8 cellular contexts compared by ENCODE assay signal in genomic region chr10:31034041-31034918, GRCh38. TPM values are rescaled to one million over a fixed set of nuclear protein-coding genes. Genes with fewer than 3 reads are reported as not detected.
DNase-seq lines count a peak whose midpoint lies in the region; ATAC-seq and TF ChIP-seq lines count a peak whose summit lies in the region.

No MANE protein-coding gene starts in this region.

- peak overlapping the region; percentile 37 for H3K27ac ChIP-seq in mammary epithelial cell (ENCODE audit: insufficient read depth, low read depth, low read length)
- H3K27ac ChIP-seq in osteoblast (ENCODE audit: low read depth, low read length): peak overlapping the region; percentile 90

- dilution Hi-C loops in mammary epithelial cell (cut with HindIII; ENCODE audit: low sequenced_read_pairs): no loop called here

- DNase-seq in CD14-positive monocyte (ENCODE audit: low spot score) (no peak), LHCN-M2 (ENCODE audit: low read depth) (peak; percentile 97), mammary epithelial cell (peak; percentile 84), osteoblast (ENCODE audit: insufficient read length, low spot score, missing footprints) (peak; percentile 50), RPMI8226 (no peak), T-cell (no peak)
- no peak for DNase-seq in activated CD8-positive, alpha-beta memory T cell treated with anti-CD3 and anti-CD28 coated beads, Interleukin-2, amount 50 U/mL, for 4 hours

- H3K4me3 Mint-ChIP-seq in CD14-positive monocyte (no peak overlapping the region), T-cell (no peak overlapping the region)

- H3K27ac Mint-ChIP-seq in CD14-positive monocyte (peak overlapping the region in 4 of 7 donors; percentile 33 to 73 (median 58)), T-cell (no peak overlapping the region)

- H3K36me3 ChIP-seq in mammary epithelial cell (ENCODE audit: insufficient read depth, low read length): no peaks in the 10 kb centered on the region
- H3K36me3 ChIP-seq in osteoblast (ENCODE audit: insufficient read depth, low read length): no peaks in the 10 kb centered on the region

- CTCF ChIA-PET in mammary epithelial cell (lab: Charles Lee; ENCODE audit: low non-redundant PET) (no interaction called here), T-cell (lab: Charles Lee) (no interaction called here)

- H3K9me3 ChIP-seq in mammary epithelial cell (replicated peaks; ENCODE audit: insufficient read depth, low read length) (no peaks in the 10 kb centered on the region), osteoblast (ENCODE audit: low read depth, low read length) (no peaks in the 10 kb centered on the region)

- H3K27me3 ChIP-seq in mammary epithelial cell (ENCODE audit: insufficient read depth, low read length) (no peaks in the 10 kb centered on the region), osteoblast (ENCODE audit: insufficient read depth, low read length) (no peaks in the 10 kb centered on the region)

- H3K4me3 ChIP-seq in mammary epithelial cell (replicated peaks in 1 of 3; ENCODE audit: insufficient read depth in 1 of 3, low read depth in 2 of 3, low read length in 3 of 3) (no peak overlapping the region), osteoblast (ENCODE audit: insufficient read depth, low read length) (peak overlapping the region; percentile 1)

- H3K36me3 Mint-ChIP-seq in CD14-positive monocyte (peaks cover 3 to 4% of the 10 kb centered on the region in 2 donors), T-cell (no peaks in the 10 kb centered on the region)

- no peaks in the 10 kb centered on the region for H4K20me1 ChIP-seq in mammary epithelial cell (ENCODE audit: insufficient read depth, low read length)
- H4K20me1 ChIP-seq in osteoblast (ENCODE audit: insufficient read depth, low read length): no peaks in the 10 kb centered on the region

- POLR2A ChIA-PET in T-cell (lab: Charles Lee): interaction anchor here in 1 of 2 donors (0.5 to 0.9 kb wide), 2 partner anchors 36 to 248 kb away, joined by 3 to 4 read pairs; no protein-coding TSS in a partner anchor

- H3K27me3 Mint-ChIP-seq in CD14-positive monocyte (ENCODE audit: low read depth in 3 of 3) (no peaks in the 10 kb centered on the region), T-cell (no peaks in the 10 kb centered on the region)

- ATAC-seq in T-cell (replicated peaks in 1 of 4): no peak
- ATAC-seq in HG03045 (IDR thresholded peaks at IDR 0.05; ENCODE audit: unreplicated experiment): no peak

- H2AFZ ChIP-seq in mammary epithelial cell (ENCODE audit: low read depth, low read length) (peak overlapping the region; percentile 72), osteoblast (ENCODE audit: low read length) (peak overlapping the region; percentile 33)

- peak overlapping the region; percentile 57 for H3K4me2 ChIP-seq in mammary epithelial cell (ENCODE audit: insufficient read depth, low read depth, low read length)
- peak overlapping the region; percentile 50 for H3K4me2 ChIP-seq in osteoblast (ENCODE audit: insufficient read depth, low read length)

- peaks cover 21% of the 10 kb centered on the region for H3K4me1 ChIP-seq in mammary epithelial cell (ENCODE audit: insufficient read depth, low read length)
- H3K4me1 ChIP-seq in osteoblast (ENCODE audit: insufficient read depth, low read length): peaks cover 31% of the 10 kb centered on the region

- WGBS in mammary epithelial cell (ENCODE audit: low coverage, missing lambda C conversion rate): 78% methylated on average over 3 of the region's 3 CpGs

- H3K9ac ChIP-seq in mammary epithelial cell (ENCODE audit: insufficient read depth, low read length): no peak overlapping the region

- H3K9me3 Mint-ChIP-seq in CD14-positive monocyte (peaks cover 0 to 9% (median 6%) of the 10 kb centered on the region in 7 donors), T-cell (no peaks in the 10 kb centered on the region)

- no peaks in the 10 kb centered on the region for H3K79me2 ChIP-seq in mammary epithelial cell (ENCODE audit: insufficient read depth, low read length)
- H3K79me2 ChIP-seq in osteoblast (ENCODE audit: insufficient read depth, low read length): peaks cover 13% of the 10 kb centered on the region

- H3K4me1 Mint-ChIP-seq in CD14-positive monocyte: peaks cover 42% of the 10 kb centered on the region
- H3K4me1 Mint-ChIP-seq in T-cell: peaks cover 14 to 23% (median 19%) of the 10 kb centered on the region in 3 donors

- in situ Hi-C loops in mammary epithelial cell (cut with MboI; ENCODE audit: low sequenced_read_pairs in 2 of 2): no loop called here

- BruUV-seq in mammary epithelial cell (replicated peaks; lab: Mats Ljungman, UMichigan): no TSS peak

- intact Hi-C loops in CD14-positive monocyte (cut with micrococcal nuclease): loop anchor here (5.0 to 10.0 kb wide), 3 partner anchors 37 to 731 kb away; no protein-coding TSS in a partner anchor
- intact Hi-C loops in mammary epithelial cell (cut with micrococcal nuclease): loop anchor here (5.0 kb wide), 2 partner anchors 252 to 458 kb away; no protein-coding TSS in a partner anchor

- TF ChIP-seq CTCF in CD14-positive monocyte (IDR thresholded peaks at IDR 0.05) (no peak), mammary epithelial cell (conservative IDR thresholded peaks at IDR 0.05 in 1 of 2, IDR thresholded peaks at IDR 0.05 in 1 of 2; ENCODE audit: extremely low read depth in 1 of 2, insufficient read depth in 1 of 2, low read depth in 1 of 2, low read length in 2 of 2) (no peak), osteoblast (IDR thresholded peaks at IDR 0.05; ENCODE audit: extremely low read depth, low read depth, low read length) (no peak)

RNA-seq across cellular contexts. Expression of gene ZNF438, which starts 2.6 kb away (rescaled TPM):
- 1 to 10 TPM; 5.4 to 9.3 TPM for polyA plus RNA-seq in CD14-positive monocyte
- total RNA-seq in LHCN-M2 (2014; rRNA removed): 5.1 and 5.3 TPM in 2 replicates
- polyA plus RNA-seq in LHCN-M2 (2012): 3.1 TPM
- 1 to 10 TPM; 1.2 to 3.2 TPM for total RNA-seq in mammary epithelial cell
- polyA plus RNA-seq in mammary epithelial cell: 1.7 TPM
- polyA minus RNA-seq in mammary epithelial cell: 0.67 TPM
- 4.3 and 5.0 TPM in 2 replicates for total RNA-seq in osteoblast
- total RNA-seq in T-cell: 1 to 10 TPM; 2.7 to 3.6 (median 3.4) TPM

Comparison
In these comparisons a context has a peak if more than half of its experiments do, and no peak if none do; other contexts are left out.
1. DNase-seq: peak in LHCN-M2 (single experiment), mammary epithelial cell (single experiment) and osteoblast (single experiment); none in CD14-positive monocyte (single experiment), RPMI8226 (single experiment), T-cell (0 of 34) and activated CD8-positive, alpha-beta memory T cell treated with anti-CD3 and anti-CD28 coated beads, Interleukin-2, amount 50 U/mL, for 4 hours (single experiment).
2. H3K27ac Mint-ChIP-seq: peak in CD14-positive monocyte (4 of 7); none in T-cell (0 of 2).